In the genomic region with DNA sequence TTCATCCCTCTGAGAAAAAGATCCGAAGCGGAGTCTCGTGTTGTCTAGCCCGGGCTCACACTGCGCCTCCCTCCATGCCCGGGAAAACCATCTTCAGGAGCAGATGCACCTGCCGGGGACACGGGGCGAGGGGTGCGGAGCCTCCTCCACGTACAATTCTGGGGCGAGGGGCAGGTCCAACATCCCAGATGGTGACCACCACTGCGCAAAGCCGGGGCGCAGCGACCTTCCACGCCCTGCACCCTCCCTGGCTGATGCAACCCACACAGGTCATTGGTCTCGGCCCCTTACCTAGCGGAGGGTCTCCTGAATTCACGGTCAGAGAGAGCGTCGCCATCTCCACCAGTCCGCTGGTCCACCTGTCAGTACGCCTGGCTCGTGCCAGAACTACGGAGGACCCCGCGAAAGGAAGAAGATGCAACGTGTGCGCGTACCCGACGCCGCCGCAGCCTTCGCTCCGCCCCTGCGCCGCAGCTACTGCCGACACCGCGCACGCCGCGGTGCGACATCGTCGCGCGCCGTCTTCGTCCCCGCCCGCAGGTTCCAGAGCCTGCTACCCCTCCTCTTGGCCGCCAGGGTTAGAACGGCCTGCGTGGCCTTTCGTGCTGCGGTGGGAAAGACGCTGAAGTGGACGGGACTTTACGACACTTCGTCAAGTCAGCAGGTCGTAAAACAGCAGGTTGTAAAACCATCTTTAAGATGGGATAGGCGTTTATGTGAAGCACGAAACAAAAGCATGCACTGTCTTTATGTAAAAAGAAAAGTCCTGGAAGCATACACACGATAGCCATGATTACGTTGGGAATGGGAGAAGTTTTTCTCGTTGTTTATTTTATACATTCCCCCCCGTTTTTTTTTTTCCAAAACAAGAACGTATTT, we compare ENCODE assay signal across 8 cellular contexts.
DNase-seq lines count a peak whose midpoint lies in the region; ATAC-seq, FAIRE-seq and TF ChIP-seq lines count a peak whose summit lies in the region.

Gene EPRS1, minus strand, starts transcription at position 454 of the 879 bp plus-strand sequence. Its CDS starts 117 bp downstream, at position 337.

- TF ChIP-seq POLR2A in GM19099 (IDR thresholded peaks at IDR 0.05; ENCODE audit: extremely low read depth, insufficient read length, low read depth): peak; percentile 82

- peak within 1 kb of the TSS; percentile 89 for H3K27ac ChIP-seq in layer of hippocampus (ENCODE audit: low read depth, low read length)

- H3K27me3 ChIP-seq in layer of hippocampus (ENCODE audit: control insufficient read depth, insufficient read depth, low read length): no peaks in the 10 kb centered on the region

- DNase-seq in Ammon's horn (ENCODE audit: low spot score) (peak; percentile 98), NCI-H510A treated with DMSO at 0.1 percent for 48 hours (lab: John Stamatoyannopoulos, UW) (peak; percentile 95)
- DNase-seq in activated CD4-positive, alpha-beta T cell treated with anti-CD3 and anti-CD28 coated beads for 4 hours: peak; percentile 90 to 92
- peak; percentile 95 for DNase-seq in stimulated activated CD4-positive, alpha-beta T cell treated with anti-CD3 and anti-CD28 coated beads, Interleukin-1b, Interleukin-23, amount 100 ng/mL, for 48 hours

- FAIRE-seq in colon (lab: Jason Lieb, UNC): peak; percentile 82

- peak; percentile 97 for ATAC-seq in HG03439 (IDR thresholded peaks at IDR 0.05; ENCODE audit: unreplicated experiment)

Comparison
In these comparisons a context has a peak if more than half of its experiments do, and no peak if none do; other contexts are left out.
1. Peak in every context shown above with its lines: DNase-seq, ATAC-seq and H3K27ac ChIP-seq.